7 cellular contexts compared by ENCODE assay signal in the genomic region with DNA sequence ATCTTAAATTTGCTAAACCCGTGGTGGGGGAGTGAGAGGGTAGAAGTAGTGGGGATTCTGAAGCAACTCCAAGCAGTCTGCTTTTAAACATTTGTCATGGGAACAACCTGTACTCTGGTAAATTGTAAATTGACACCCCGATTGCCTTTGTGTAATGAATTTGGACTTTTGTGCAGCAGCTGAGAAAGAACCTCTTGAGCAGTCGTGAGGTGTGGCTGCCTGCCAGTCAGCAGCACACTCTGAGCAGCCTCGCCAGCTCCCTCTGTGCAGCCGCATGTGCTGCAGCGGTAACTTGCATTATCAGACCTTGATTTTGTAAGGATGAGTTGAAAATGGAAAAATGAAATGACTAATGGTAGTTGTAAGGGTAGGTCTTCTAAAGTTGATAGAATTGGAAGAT.
A peak's percentile ranks its signal among the peaks of the same experiment; 100 is the strongest.
DNase-seq lines count a peak whose midpoint lies in the region; ATAC-seq and TF ChIP-seq lines count a peak whose summit lies in the region.

No MANE protein-coding gene starts in this region.

- intact Hi-C loops in Caco-2 (cut with micrococcal nuclease; ENCODE audit: unreplicated experiment): no loop called here

- H3K9ac ChIP-seq in endocrine pancreas (ENCODE audit: control insufficient read depth, insufficient read depth, low read length): peak overlapping the region; percentile 35

- H3K27me3 Mint-ChIP-seq in endothelial cell (ENCODE audit: unreplicated experiment): peaks cover 2% of the 10 kb centered on the region
- no peaks in the 10 kb centered on the region for H3K27me3 Mint-ChIP-seq in Caco-2 (ENCODE audit: insufficient read depth, unreplicated experiment)

- H3K36me3 ChIP-seq in MG63 (no peaks in the 10 kb centered on the region), endocrine pancreas (ENCODE audit: control insufficient read depth, insufficient read depth, low read length) (no peaks in the 10 kb centered on the region), Caco-2 (ENCODE audit: control insufficient read depth, insufficient read depth, low read length) (no peaks in the 10 kb centered on the region)

- BruUV-seq in Caco-2 (replicated peaks; lab: Mats Ljungman, UMichigan): no TSS peak

- H3K9me3 ChIP-seq in MG63: no peaks in the 10 kb centered on the region
- no peaks in the 10 kb centered on the region for H3K9me3 ChIP-seq in endocrine pancreas (ENCODE audit: control insufficient read depth, low read length)
- no peaks in the 10 kb centered on the region for H3K9me3 ChIP-seq in Caco-2

- H3K4me3 Mint-ChIP-seq in endothelial cell (ENCODE audit: unreplicated experiment): no peak overlapping the region
- H3K4me3 Mint-ChIP-seq in Caco-2 (ENCODE audit: unreplicated experiment): no peak overlapping the region

- H3K27ac Mint-ChIP-seq in endothelial cell (ENCODE audit: unreplicated experiment) (no peak overlapping the region), Caco-2 (ENCODE audit: unreplicated experiment) (no peak overlapping the region)

- ATAC-seq in HG02884 (IDR thresholded peaks at IDR 0.05; ENCODE audit: unreplicated experiment): no peak

- peaks cover 12% of the 10 kb centered on the region for H3K36me3 Mint-ChIP-seq in endothelial cell (ENCODE audit: low read depth, unreplicated experiment)
- no peaks in the 10 kb centered on the region for H3K36me3 Mint-ChIP-seq in Caco-2 (ENCODE audit: insufficient read depth, unreplicated experiment)

- peaks cover 27% of the 10 kb centered on the region for H3K4me1 Mint-ChIP-seq in endothelial cell (ENCODE audit: unreplicated experiment)
- peaks cover 8% of the 10 kb centered on the region for H3K4me1 Mint-ChIP-seq in Caco-2 (ENCODE audit: low read depth, unreplicated experiment)

- no peak for TF ChIP-seq CTCF in endothelial cell (IDR thresholded peaks at IDR 0.05; ENCODE audit: unreplicated experiment)
- no peak for TF ChIP-seq CTCF in Caco-2 (IDR thresholded peaks at IDR 0.05; ENCODE audit: insufficient read depth in 1 of 2, low read depth in 1 of 2, low read length in 1 of 2, severe bottlenecking in 1 of 2, unreplicated experiment in 1 of 2)

- H3K9me3 Mint-ChIP-seq in endothelial cell (ENCODE audit: unreplicated experiment) (no peaks in the 10 kb centered on the region), Caco-2 (ENCODE audit: unreplicated experiment) (no peaks in the 10 kb centered on the region)

- H3K4me3 ChIP-seq in MG63 (no peak overlapping the region), endocrine pancreas (ENCODE audit: control insufficient read depth, insufficient read depth, low read length) (peak overlapping the region; percentile 10), Caco-2 (ENCODE audit: low read depth, low read length) (no peak overlapping the region)

- peak; percentile 22 for DNase-seq in MG63
- DNase-seq in SHP77 (lab: John Stamatoyannopoulos, UW): peak; percentile 37 to 46
- DNase-seq in nucleus accumbens (lab: John Stamatoyannopoulos, UW): peak in 44 of 56 donors; percentile 8 to 83 (median 36)
- no peak for DNase-seq in endothelial cell (ENCODE audit: low spot score)
- no peak for DNase-seq in Caco-2

- CTCF ChIA-PET in Caco-2 (lab: Charles Lee): no interaction called here

- H3K4me1 ChIP-seq in endocrine pancreas (ENCODE audit: control insufficient read depth, insufficient read depth, low read length) (peaks cover 5% of the 10 kb centered on the region), Caco-2 (peaks cover 7% of the 10 kb centered on the region)

- H3K27me3 ChIP-seq in MG63 (no peaks in the 10 kb centered on the region), endocrine pancreas (ENCODE audit: control insufficient read depth, insufficient read depth, low read length) (no peaks in the 10 kb centered on the region), Caco-2 (replicated peaks; ENCODE audit: control insufficient read depth, insufficient read depth, low read length) (no peaks in the 10 kb centered on the region)

- POLR2A ChIA-PET in Caco-2 (lab: Charles Lee): no interaction called here

Comparison
In these comparisons a context has a peak if more than half of its experiments do, and no peak if none do; other contexts are left out.
1. DNase-seq: peak in MG63 (single experiment), SHP77 (2 of 2) and nucleus accumbens (44 of 56); none in endothelial cell (single experiment) and Caco-2 (0 of 2).